In genomic region chr7:100219271-100219737, GRCh38 we compare ENCODE assay signal across 16 cellular contexts. TPM values are rescaled to one million over a fixed set of nuclear protein-coding genes. Genes with fewer than 3 reads are reported as not detected.
A peak's percentile ranks its signal among the peaks of the same experiment; 100 is the strongest.
DNase-seq lines count a peak whose midpoint lies in the region; ATAC-seq and TF ChIP-seq lines count a peak whose summit lies in the region.
"Had no signal": no experiment of that assay in that cellular context is flagged by ENCODE, and none has a peak within 500 bp of the region (broad histone marks: within the 10 kb centered on the region; RNA-seq: fewer than 3 reads in every experiment).

No MANE protein-coding gene starts in this region.

- H3K9ac ChIP-seq in H9 (ENCODE audit: extremely low read depth, insufficient read length, low read length), result no peak overlapping the region
- H3K9ac ChIP-seq: KMS-11 had no signal

- H3K18ac ChIP-seq in H9 (ENCODE audit: insufficient read length, low read depth, low read length), result no peak overlapping the region

- H4K91ac ChIP-seq in H9 (ENCODE audit: insufficient read length, low read depth, low read length), result no peak overlapping the region

- intact Hi-C loops in esophagus squamous epithelium (cut with DNase I), result no loop called here

- H2AFZ ChIP-seq in H9 (ENCODE audit: low read length), result no peak overlapping the region

- H3K23me2 ChIP-seq in H9 (ENCODE audit: insufficient read length, low read depth, low read length, poor library complexity, severe bottlenecking), result no peaks in the 10 kb centered on the region

- H3K4me3 ChIP-seq in esophagus squamous epithelium, result peak overlapping the region in 2 of 4 donors; percentile 5 to 18

- H3T11ph ChIP-seq in H9 (ENCODE audit: low read length), result no peak overlapping the region

- TF ChIP-seq CTCF in esophagus squamous epithelium (IDR thresholded peaks at IDR 0.05), result no peak
- no peak for TF ChIP-seq CTCF in H9 (conservative IDR thresholded peaks at IDR 0.05)

- 69 to 71% methylated on average over 4 to 5 of the region's 10 CpGs for WGBS in esophagus squamous epithelium, 2 donors
- WGBS in H9 (ENCODE audit: extremely low coverage, insufficient read length, low lambda C conversion rate), result no CpG with 5 or more reads among the region's 10 CpGs

- POLR2A ChIA-PET in activated CD8-positive, alpha-beta T cell treated with anti-CD3 and anti-CD28 coated beads, Interleukin-2, amount 10 ng/mL, durations not matched to agents 7 days and 5 days (lab: Charles Lee), result interaction anchor here (1.1 to 5.5 kb wide), 11 partner anchors 10 to 210 kb away, joined by 3 to 48 read pairs (median 5); partner anchors contain the start of genes CNPY4, LAMTOR4, MBLAC1 and MEPCE

- H3K27me3 ChIP-seq in esophagus squamous epithelium (no peaks in the 10 kb centered on the region), H9 (ENCODE audit: insufficient read depth, low read length) (no peaks in the 10 kb centered on the region; the same call in 1 of the 2 replicates)

- no peaks in the 10 kb centered on the region for H3K79me2 ChIP-seq in H9 (ENCODE audit: insufficient read depth, low read length)

- H3K56ac ChIP-seq in H9 (ENCODE audit: insufficient read length, low read depth, low read length), result no peak overlapping the region

- no peak overlapping the region for H4K5ac ChIP-seq in H9 (ENCODE audit: insufficient read length, low read depth, low read length)

- H2BK15ac ChIP-seq in H9 (ENCODE audit: low read depth, low read length), result no peak overlapping the region

- H3K9me3 ChIP-seq in KOPT-K1 (ENCODE audit: insufficient read depth, low read length, poor library complexity, severe bottlenecking) (no peaks in the 10 kb centered on the region), esophagus squamous epithelium (no peaks in the 10 kb centered on the region), H9 (ENCODE audit: control insufficient read depth, low read depth, low read length) (no peaks in the 10 kb centered on the region)
- H3K9me3 ChIP-seq: Caco-2 had no signal

- no peak overlapping the region for H2AK5ac ChIP-seq in H9 (ENCODE audit: insufficient read length, low read length)

- H4K8ac ChIP-seq in H9 (replicated peaks; ENCODE audit: insufficient read length, low read depth, low read length), result no peak overlapping the region

- H2BK5ac ChIP-seq in H9 (ENCODE audit: insufficient read length, low read length), result no peak overlapping the region

- H2BK12ac ChIP-seq in H9 (ENCODE audit: insufficient read length, low read depth, low read length), result no peak overlapping the region

- H3K23ac ChIP-seq in H9 (ENCODE audit: insufficient read length, low read depth, low read length), result no peak overlapping the region

- peak; percentile 43 for DNase-seq in activated CD8-positive, alpha-beta T cell treated with anti-CD3 and anti-CD28 coated beads, Interleukin-2, amount 10 ng/mL, durations not matched to agents 7 days and 5 days
- DNase-seq in esophagus squamous epithelium (lab: John Stamatoyannopoulos, UW), result no peak
- no peak for DNase-seq in H9
- no peak for DNase-seq in amygdala (lab: John Stamatoyannopoulos, UW)
- DNase-seq: anterior cingulate cortex, Caco-2, endodermal cell, mesenchymal stem cell, NCI-H2171 treated with DMSO at 0.1 percent for 48 hours had no signal

- H4K20me1 ChIP-seq in H9 (ENCODE audit: control insufficient read depth, insufficient read depth, insufficient read length), result no peaks in the 10 kb centered on the region

- H2BK20ac ChIP-seq in H9 (ENCODE audit: low read depth, low read length, poor library complexity, severe bottlenecking), result no peak overlapping the region

- no peak overlapping the region for H3K4me2 ChIP-seq in H9 (ENCODE audit: insufficient read depth, insufficient read length, low read length)
- H3K4me2 ChIP-seq: KMS-11 had no signal

- H3K9me3 Mint-ChIP-seq in activated CD8-positive, alpha-beta T cell treated with anti-CD3 and anti-CD28 coated beads, Interleukin-2, amount 10 ng/mL, durations not matched to agents 7 days and 5 days (ENCODE audit: insufficient read depth), result no peaks in the 10 kb centered on the region
- H3K9me3 Mint-ChIP-seq in stimulated activated memory B cell treated with anti-CD40 and anti-IgM and Interleukin-4, amounts not matched to agents 10 μg/mL and 1 μg/mL and 100 μg/mL, for 72 hours, result no peaks in the 10 kb centered on the region
- no peaks in the 10 kb centered on the region for H3K9me3 Mint-ChIP-seq in H9
- H3K9me3 Mint-ChIP-seq: endodermal cell had no signal

- H3K4me1 ChIP-seq in esophagus squamous epithelium (peaks cover 0 to 10% (median 0%) of the 10 kb centered on the region in 3 donors), H9 (ENCODE audit: insufficient read depth, low read length) (no peaks in the 10 kb centered on the region)
- H3K4me1 ChIP-seq: Caco-2 had no signal

- H3K36me3 Mint-ChIP-seq in activated CD8-positive, alpha-beta T cell treated with anti-CD3 and anti-CD28 coated beads, Interleukin-2, amount 10 ng/mL, durations not matched to agents 7 days and 5 days (ENCODE audit: low read depth), result peaks cover 48% of the 10 kb centered on the region
- peaks cover 31% of the 10 kb centered on the region for H3K36me3 Mint-ChIP-seq in stimulated activated memory B cell treated with anti-CD40 and anti-IgM and Interleukin-4, amounts not matched to agents 10 μg/mL and 1 μg/mL and 100 μg/mL, for 72 hours
- H3K36me3 Mint-ChIP-seq in H9 (ENCODE audit: insufficient read depth in 1 of 3, low read depth in 3 of 3), result peaks cover 4 to 17% (median 12%) of the 10 kb centered on the region in 3 experiments; a peak in 5 of 7 replicates

- H3K27ac ChIP-seq in KOPT-K1 (ENCODE audit: low read depth, low read length, poor library complexity, severe bottlenecking), result peak overlapping the region; percentile 100
- peak overlapping the region in 3 of 4 donors; percentile 6 to 79 (median 73) for H3K27ac ChIP-seq in esophagus squamous epithelium
- no peak overlapping the region for H3K27ac ChIP-seq in H9 (ENCODE audit: insufficient read length, low read depth, low read length)
- H3K27ac ChIP-seq: KMS-11, VCaP had no signal

- H3K79me1 ChIP-seq in H9 (ENCODE audit: insufficient read depth, low read depth, low read length, poor library complexity, severe bottlenecking), result no peaks in the 10 kb centered on the region

- no peaks in the 10 kb centered on the region for H3K27me3 Mint-ChIP-seq in activated CD8-positive, alpha-beta T cell treated with anti-CD3 and anti-CD28 coated beads, Interleukin-2, amount 10 ng/mL, durations not matched to agents 7 days and 5 days (ENCODE audit: low read depth)
- H3K27me3 Mint-ChIP-seq in stimulated activated memory B cell treated with anti-CD40 and anti-IgM and Interleukin-4, amounts not matched to agents 10 μg/mL and 1 μg/mL and 100 μg/mL, for 72 hours, result no peaks in the 10 kb centered on the region
- peaks cover 15% of the 10 kb centered on the region for H3K27me3 Mint-ChIP-seq in H9 (ENCODE audit: low read depth)

- H3K14ac ChIP-seq in H9 (ENCODE audit: insufficient read depth, low read length), result no peak overlapping the region

- H3K4ac ChIP-seq in H9 (ENCODE audit: low read depth, low read length), result no peak overlapping the region

- peak overlapping the region; percentile 98 for H3K27ac Mint-ChIP-seq in activated CD8-positive, alpha-beta T cell treated with anti-CD3 and anti-CD28 coated beads, Interleukin-2, amount 10 ng/mL, durations not matched to agents 7 days and 5 days
- peak overlapping the region; percentile 98 for H3K27ac Mint-ChIP-seq in stimulated activated memory B cell treated with anti-CD40 and anti-IgM and Interleukin-4, amounts not matched to agents 10 μg/mL and 1 μg/mL and 100 μg/mL, for 72 hours
- H3K27ac Mint-ChIP-seq in H9, result no peak overlapping the region
- H3K27ac Mint-ChIP-seq: endodermal cell had no signal

- H3K4me3 Mint-ChIP-seq in activated CD8-positive, alpha-beta T cell treated with anti-CD3 and anti-CD28 coated beads, Interleukin-2, amount 10 ng/mL, durations not matched to agents 7 days and 5 days, result peak overlapping the region; percentile 95
- peak overlapping the region; percentile 86 for H3K4me3 Mint-ChIP-seq in stimulated activated memory B cell treated with anti-CD40 and anti-IgM and Interleukin-4, amounts not matched to agents 10 μg/mL and 1 μg/mL and 100 μg/mL, for 72 hours
- no peak overlapping the region for H3K4me3 Mint-ChIP-seq in H9
- H3K4me3 Mint-ChIP-seq: endodermal cell had no signal

- no peak for ATAC-seq in activated CD8-positive, alpha-beta T cell treated with anti-CD3 and anti-CD28 coated beads, Interleukin-2, amount 10 ng/mL, durations not matched to agents 7 days and 5 days
- no peak for ATAC-seq in stimulated activated memory B cell treated with anti-CD40 and anti-IgM and Interleukin-4, amounts not matched to agents 10 μg/mL and 1 μg/mL and 100 μg/mL, for 72 hours
- ATAC-seq in GM21528 (IDR thresholded peaks at IDR 0.05; ENCODE audit: low FRiP score, unreplicated experiment), result no peak
- ATAC-seq in HG02763 (IDR thresholded peaks at IDR 0.05; ENCODE audit: unreplicated experiment), result no peak

- peaks cover 35% of the 10 kb centered on the region for H3K36me3 ChIP-seq in KOPT-K1 (ENCODE audit: insufficient read depth, low read length)
- peaks cover 0 to 31% (median 0%) of the 10 kb centered on the region in 3 donors for H3K36me3 ChIP-seq in esophagus squamous epithelium

- peaks cover 68% of the 10 kb centered on the region for H3K4me1 Mint-ChIP-seq in activated CD8-positive, alpha-beta T cell treated with anti-CD3 and anti-CD28 coated beads, Interleukin-2, amount 10 ng/mL, durations not matched to agents 7 days and 5 days (ENCODE audit: low read depth)
- H3K4me1 Mint-ChIP-seq in stimulated activated memory B cell treated with anti-CD40 and anti-IgM and Interleukin-4, amounts not matched to agents 10 μg/mL and 1 μg/mL and 100 μg/mL, for 72 hours, result peaks cover 78% of the 10 kb centered on the region
- H3K4me1 Mint-ChIP-seq in H9, result peaks cover 3 to 13% of the 10 kb centered on the region in 2 experiments; a peak in 3 of 4 replicates

- no peak overlapping the region for H2BK120ac ChIP-seq in H9 (ENCODE audit: low read depth, low read length, poor library complexity, severe bottlenecking)

- TF ChIP-seq POLR2A in esophagus squamous epithelium (IDR thresholded peaks at IDR 0.05), result no peak

- CTCF ChIA-PET in activated CD8-positive, alpha-beta T cell treated with anti-CD3 and anti-CD28 coated beads, Interleukin-2, amount 10 ng/mL, durations not matched to agents 7 days and 5 days (lab: Charles Lee), result interaction anchor here (1.7 to 16.0 kb wide), 4 partner anchors 9 to 86 kb away, joined by 3 to 200 read pairs (median 32); partner anchors contain the start of gene LAMTOR4

RNA-seq across cellular contexts. Expression of gene PVRIG, which starts 0.4 kb away (rescaled TPM):
- 10 to 100 TPM; 61.6 to 64.8 TPM for total RNA-seq in activated CD8-positive, alpha-beta T cell treated with anti-CD3 and anti-CD28 coated beads, Interleukin-2, amount 10 ng/mL, durations not matched to agents 7 days and 5 days
- total RNA-seq in esophagus squamous epithelium (under 1 TPM; 0.26 to 0.99 (median 0.67) TPM), H9 (2021) (0.50 and 0.70 TPM in 2 replicates)
- total RNA-seq: Caco-2, endodermal cell, renal cortical epithelial cell had no signal

RNA-seq across cellular contexts. Expression of gene STAG3, which starts 41.6 kb away (rescaled TPM):
- 10 to 100 TPM; 16.5 to 20.6 TPM for total RNA-seq in activated CD8-positive, alpha-beta T cell treated with anti-CD3 and anti-CD28 coated beads, Interleukin-2, amount 10 ng/mL, durations not matched to agents 7 days and 5 days
- total RNA-seq in esophagus squamous epithelium (under 1 TPM in 2 of 4 donors, not detected in 2; 0.40 to 0.95 TPM), H9 (2021) (2.6 and 3.1 TPM in 2 replicates)
- total RNA-seq: renal cortical epithelial cell had no signal

RNA-seq across cellular contexts. Expression of gene GPC2, which starts 42.1 kb away (rescaled TPM):
- total RNA-seq in activated CD8-positive, alpha-beta T cell treated with anti-CD3 and anti-CD28 coated beads, Interleukin-2, amount 10 ng/mL, durations not matched to agents 7 days and 5 days, result 1 to 10 TPM; 8.1 to 8.2 TPM
- total RNA-seq in esophagus squamous epithelium, result 1 to 10 TPM in 1 of 4 donors, under 1 TPM in 2, not detected in 1; 0.57 to 1.4 (median 0.83) TPM
- 39.5 and 45.2 TPM in 2 replicates for total RNA-seq in H9 (2021)

RNA-seq across cellular contexts. Expression of gene GAL3ST4, which starts 50.9 kb away (rescaled TPM):
- 1 to 10 TPM; 2.8 to 3.5 TPM for total RNA-seq in activated CD8-positive, alpha-beta T cell treated with anti-CD3 and anti-CD28 coated beads, Interleukin-2, amount 10 ng/mL, durations not matched to agents 7 days and 5 days
- total RNA-seq in esophagus squamous epithelium (1 to 10 TPM; 2.5 to 7.5 (median 5.3) TPM), H9 (2021) (6.0 and 7.0 TPM in 2 replicates)

Comparison
In these comparisons a context has a peak if more than half of its experiments do, and no peak if none do; other contexts are left out.
1. H3K27ac Mint-ChIP-seq: peak in activated CD8-positive, alpha-beta T cell treated with anti-CD3 and anti-CD28 coated beads, Interleukin-2, amount 10 ng/mL, durations not matched to agents 7 days and 5 days (single experiment) and stimulated activated memory B cell treated with anti-CD40 and anti-IgM and Interleukin-4, amounts not matched to agents 10 μg/mL and 1 μg/mL and 100 μg/mL, for 72 hours (single experiment); none in H9 (0 of 3).
2. H3K4me3 Mint-ChIP-seq: peak in activated CD8-positive, alpha-beta T cell treated with anti-CD3 and anti-CD28 coated beads, Interleukin-2, amount 10 ng/mL, durations not matched to agents 7 days and 5 days (single experiment) and stimulated activated memory B cell treated with anti-CD40 and anti-IgM and Interleukin-4, amounts not matched to agents 10 μg/mL and 1 μg/mL and 100 μg/mL, for 72 hours (single experiment); none in H9 (0 of 2).
3. RNA of gene PVRIG, which starts 0.4 kb away (total RNA-seq): 61.6 to 64.8 TPM in activated CD8-positive, alpha-beta T cell treated with anti-CD3 and anti-CD28 coated beads, Interleukin-2, amount 10 ng/mL, durations not matched to agents 7 days and 5 days; 0.26 to 0.99 TPM in esophagus squamous epithelium and 0.50 to 0.70 TPM in H9; every median in the first group is over 10 times any median in the second.